Comparison of ENCODE assay signal across 25 cellular contexts in the genomic region with DNA sequence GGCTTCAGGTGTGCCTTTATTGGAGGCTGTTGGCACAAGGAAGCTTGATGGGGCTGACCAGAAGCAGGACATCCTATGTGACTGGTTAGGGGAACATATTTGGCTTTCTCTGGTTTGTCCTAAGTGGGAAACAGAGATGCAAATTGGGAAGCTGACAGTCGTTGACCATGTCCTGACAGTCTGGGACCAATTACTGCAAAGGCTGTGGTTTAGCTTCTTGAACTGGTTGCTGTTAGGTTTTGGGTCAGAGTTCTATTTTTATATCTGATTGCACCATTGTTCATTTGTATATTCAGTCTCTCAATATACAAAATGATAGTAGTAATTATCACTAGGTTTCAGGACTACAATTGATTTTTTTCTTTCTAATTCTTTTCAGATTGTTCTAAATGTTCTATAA. TPM values are rescaled to one million over a fixed set of nuclear protein-coding genes. Genes with fewer than 3 reads are reported as not detected.
"Had no signal": no experiment of that assay in that cellular context is flagged by ENCODE, and none has a peak within 500 bp of the region (broad histone marks: within the 10 kb centered on the region; RNA-seq: fewer than 3 reads in every experiment).

No MANE protein-coding gene starts in this region.

- DNase-seq: activated CD4-positive, alpha-beta memory T cell treated with anti-CD3 and anti-CD28 coated beads for 36 hours; activated CD4-positive, alpha-beta T cell treated with anti-CD3 and anti-CD28 coated beads for 4 hours; activated effector memory CD4-positive, alpha-beta T cell treated with Interleukin-2 at 50 U/mL for 16 hours; activated naive CD4-positive, alpha-beta T cell treated with anti-CD3 and anti-CD28 coated beads for 36 hours; activated naive CD8-positive, alpha-beta T cell treated with anti-CD3 and anti-CD28 coated beads, Interleukin-2, amount 10 ng/mL, durations not matched to agents 7 days and 5 days; activated T-cell treated with anti-CD3 and anti-CD28 coated beads, Interleukin-2, amount 50 U/mL, for 72 hours; amniotic stem cell; colonic mucosa; dorsolateral prefrontal cortex; effector memory CD8-positive, alpha-beta T cell; esophagus squamous epithelium; heart left ventricle; left colon; right lobe of liver; small intestine; stimulated activated CD4-positive, alpha-beta T cell treated with anti-CD3 and anti-CD28 coated beads, Interleukin-4, amount 100 ng/mL, for 1 hour; stimulated activated naive CD4-positive, alpha-beta T cell; T-helper 1 cell; upper lobe of left lung had no signal

- FAIRE-seq: endothelial cell of umbilical vein, keratinocyte, small intestine had no signal

- H3K27me3 ChIP-seq: breast epithelium, colonic mucosa, dorsolateral prefrontal cortex, esophagus squamous epithelium, heart left ventricle, right lobe of liver, upper lobe of left lung had no signal

- H3K4me1 ChIP-seq: breast epithelium, colonic mucosa, esophagus squamous epithelium, heart left ventricle, right lobe of liver, upper lobe of left lung had no signal

- H3K4me3 ChIP-seq: breast epithelium, colonic mucosa, dorsolateral prefrontal cortex, esophagus squamous epithelium, heart left ventricle, right lobe of liver, upper lobe of left lung had no signal

- ATAC-seq: activated T-cell treated with anti-CD3 and anti-CD28 coated beads, Interleukin-2, amount 50 U/mL, for 72 hours; effector memory CD8-positive, alpha-beta T cell; heart left ventricle; left colon; right lobe of liver; WTC11 had no signal

- H3K27ac ChIP-seq: breast epithelium, colonic mucosa, dorsolateral prefrontal cortex, esophagus squamous epithelium, heart left ventricle, right lobe of liver, upper lobe of left lung had no signal

- H3K36me3 ChIP-seq: breast epithelium, colonic mucosa, esophagus squamous epithelium, heart left ventricle, right lobe of liver, upper lobe of left lung had no signal

- H3K9me3 ChIP-seq: breast epithelium, colonic mucosa, esophagus squamous epithelium, right lobe of liver had no signal

RNA-seq across cellular contexts. Expression of a gene that starts 36.8 kb away (rescaled TPM):
- total RNA-seq: activated CD4-positive, alpha-beta memory T cell treated with anti-CD3 and anti-CD28 coated beads for 36 hours; activated naive CD4-positive, alpha-beta T cell treated with anti-CD3 and anti-CD28 coated beads for 36 hours; activated naive CD8-positive, alpha-beta T cell treated with anti-CD3 and anti-CD28 coated beads, Interleukin-2, amount 10 ng/mL, durations not matched to agents 7 days and 5 days; activated T-cell treated with anti-CD3 and anti-CD28 coated beads, Interleukin-2, amount 50 U/mL, for 72 hours; breast epithelium; endothelial cell of umbilical vein; esophagus squamous epithelium; fibroblast of villous mesenchyme; heart left ventricle; lower leg skin; right lobe of liver; WTC11 had no signal
- polyA plus RNA-seq: endothelial cell of umbilical vein, heart left ventricle, keratinocyte had no signal
